Comparison of ENCODE assay signal across 28 cellular contexts in the genomic region with DNA sequence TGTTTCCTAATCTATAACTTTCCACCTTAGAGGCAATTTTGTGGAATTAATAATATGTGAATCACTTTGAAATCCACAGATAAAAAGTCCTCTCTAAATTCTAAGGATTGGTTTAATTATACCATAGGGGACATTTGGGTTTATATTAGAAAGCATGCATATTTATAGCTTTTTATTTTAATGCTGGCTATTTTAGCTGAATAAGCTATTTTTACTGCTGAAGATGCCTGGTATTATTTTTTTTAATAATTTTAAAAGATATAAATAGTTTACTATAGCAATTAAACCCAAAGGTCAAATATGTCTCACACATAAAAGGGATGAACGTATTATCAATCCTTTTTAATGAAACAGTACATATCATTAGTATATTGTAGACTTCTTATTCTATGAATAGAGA.
"Had no signal": no experiment of that assay in that cellular context is flagged by ENCODE, and none has a peak within 500 bp of the region (broad histone marks: within the 10 kb centered on the region; RNA-seq: fewer than 3 reads in every experiment).

No MANE protein-coding gene starts in this region.

- DNase-seq: colonic mucosa; cortex of kidney; effector CD8-positive, alpha-beta T cell; effector memory CD8-positive, alpha-beta T cell; endodermal cell; erythroblast; esophagus squamous epithelium; foreskin fibroblast; foreskin melanocyte; gastrocnemius medialis; glutamatergic neuron; head of caudate nucleus; heart right ventricle; hippocampal formation; kidney glomerular epithelial cell; left colon; left ventricle myocardium inferior; lower lobe of right lung; mesenchymal stem cell; mucosa of descending colon had no signal

- H3K36me3 Mint-ChIP-seq: mesothelial cell of epicardium had no signal

- H3K4me3 Mint-ChIP-seq: dendritic cell treated with granulocyte-macrophage colony-stimulating factor and Interleukin-4, amounts not matched to agents 40 ng/mL and 50 ng/mL, for 4 days; effector memory CD8-positive, alpha-beta T cell; endodermal cell; mesothelial cell of epicardium had no signal

- H3K27ac ChIP-seq: colonic mucosa, epithelial cell of prostate, esophagus squamous epithelium, gastrocnemius medialis, heart right ventricle, left ventricle myocardium inferior, lower lobe of right lung had no signal

- H3K9me3 ChIP-seq: colonic mucosa, esophagus squamous epithelium, gastrocnemius medialis, heart right ventricle, left ventricle myocardium inferior, lower lobe of right lung, mucosa of descending colon had no signal

- H3K27ac Mint-ChIP-seq: dendritic cell treated with granulocyte-macrophage colony-stimulating factor and Interleukin-4, amounts not matched to agents 40 ng/mL and 50 ng/mL, for 4 days; effector memory CD8-positive, alpha-beta T cell; endodermal cell; mesothelial cell of epicardium had no signal

- H3K9me3 Mint-ChIP-seq: dendritic cell treated with granulocyte-macrophage colony-stimulating factor and Interleukin-4, amounts not matched to agents 40 ng/mL and 50 ng/mL, for 4 days had no signal

- H3K27me3 Mint-ChIP-seq: dendritic cell treated with granulocyte-macrophage colony-stimulating factor and Interleukin-4, amounts not matched to agents 40 ng/mL and 50 ng/mL, for 4 days; effector memory CD8-positive, alpha-beta T cell had no signal

- H3K27me3 ChIP-seq: colonic mucosa, esophagus squamous epithelium, gastrocnemius medialis, heart right ventricle had no signal

- H3K4me1 Mint-ChIP-seq: endodermal cell, mesothelial cell of epicardium had no signal

- ATAC-seq: effector memory CD8-positive, alpha-beta T cell; esophagus mucosa; gastrocnemius medialis; heart right ventricle; left colon; left lobe of liver; lower lobe of right lung; mucosa of descending colon had no signal

- H3K4me3 ChIP-seq: colonic mucosa, esophagus squamous epithelium, gastrocnemius medialis, heart right ventricle, left ventricle myocardium inferior, lower lobe of right lung, mucosa of descending colon had no signal

- FAIRE-seq: endometrium, islet of Langerhans, keratinocyte had no signal

- H3K36me3 ChIP-seq: colonic mucosa, esophagus squamous epithelium, gastrocnemius medialis, heart right ventricle, left ventricle myocardium inferior, lower lobe of right lung had no signal

- H3K4me1 ChIP-seq: colonic mucosa, esophagus squamous epithelium, gastrocnemius medialis, heart right ventricle, left ventricle myocardium inferior, lower lobe of right lung had no signal
